In genomic region chr17:78993241-78993956, GRCh38 we compare ENCODE assay signal across 7 cellular contexts. TPM values are rescaled to one million over a fixed set of nuclear protein-coding genes. Genes with fewer than 3 reads are reported as not detected.
DNase-seq lines count a peak whose midpoint lies in the region; ATAC-seq, FAIRE-seq and TF ChIP-seq lines count a peak whose summit lies in the region.

No MANE protein-coding gene starts in this region.

- peaks cover 25% of the 10 kb centered on the region for H3K4me1 ChIP-seq in prostate gland (replicated peaks)

- no peaks in the 10 kb centered on the region for H3K27me3 ChIP-seq in prostate gland (replicated peaks; ENCODE audit: insufficient read depth)

- 76% methylated on average over 49 of the region's 49 CpGs for WGBS in prostate gland

- peaks cover 0 to 12% of the 10 kb centered on the region in 2 donors for H3K36me3 ChIP-seq in prostate gland

- H3K9me3 ChIP-seq in prostate gland = no peaks in the 10 kb centered on the region

- ATAC-seq in GM18498 (IDR thresholded peaks at IDR 0.05; ENCODE audit: unreplicated experiment) (no peak), GM21825 (IDR thresholded peaks at IDR 0.05; ENCODE audit: unreplicated experiment) (no peak)

- H3K27ac ChIP-seq in prostate gland = no peak overlapping the region

- no peak overlapping the region for H3K4me3 ChIP-seq in prostate gland

- peak; percentile 56 to 79 (median 70) for TF ChIP-seq CTCF in prostate gland (IDR thresholded peaks at IDR 0.05)

- no peak for TF ChIP-seq POLR2A in GM12891 (IDR thresholded peaks at IDR 0.05; ENCODE audit: low read depth, low read length)
- TF ChIP-seq POLR2A in prostate gland (IDR thresholded peaks at IDR 0.05) = no peak

- DNase-seq in GM12891 (ENCODE audit: insufficient read length, low spot score) = peak; percentile 76
- DNase-seq in OCI-M1 (lab: John Stamatoyannopoulos, UW) = peak; percentile 63
- DNase-seq in activated naive CD4-positive, alpha-beta T cell treated with Interleukin-2 at 50 U/mL for 16 hours = peak; percentile 55
- peak in 39 of 42 donors; percentile 40 to 90 (median 72) for DNase-seq in head of caudate nucleus
- no peak for DNase-seq in prostate gland (ENCODE audit: low spot score)

- peak; percentile 78 for FAIRE-seq in GM12891 (lab: Jason Lieb, UNC)

- intact Hi-C loops in head of caudate nucleus (cut with DNase I) = no loop called here
- intact Hi-C loops in prostate gland (cut with DNase I) = no loop called here

TF ChIP-seq in GM12891, 5 proteins besides CTCF, POLR2A, EP300 and RAD21:
- TF ChIP-seq TAF1 (IDR thresholded peaks at IDR 0.05; ENCODE audit: low read depth, low read length) (no peak), POLR2AphosphoS5 (IDR thresholded peaks at IDR 0.05; ENCODE audit: low read depth, low read length) (no peak), PAX5 (IDR thresholded peaks at IDR 0.05; ENCODE audit: insufficient read depth, low read length, severe bottlenecking) (no peak), SPI1 (IDR thresholded peaks at IDR 0.05; ENCODE audit: low read depth, low read length) (no peak), POU2F2 (IDR thresholded peaks at IDR 0.05; ENCODE audit: low read depth, low read length) (no peak)

RNA-seq across cellular contexts. Expression of gene LGALS3BP, which starts 13.7 kb away (rescaled TPM):
- polyA plus RNA-seq in GM12891 (2012; ENCODE audit: low read depth, missing spikeins) = 7.1 TPM
- 100 to 1,000 TPM; 570 to 890 TPM for total RNA-seq in prostate gland

RNA-seq across cellular contexts. Expression of gene CANT1, which starts 16.2 kb away (rescaled TPM):
- polyA plus RNA-seq in GM12891 (2012; ENCODE audit: low read depth, missing spikeins) = 24.6 TPM
- total RNA-seq in prostate gland = 100 to 1,000 TPM in 1 of 2 donors, 10 to 100 TPM in 1; 89.7 to 201 TPM

RNA-seq across cellular contexts. Expression of gene C1QTNF1, which starts 30.6 kb away (rescaled TPM):
- 0.05 TPM for polyA plus RNA-seq in GM12891 (2012; ENCODE audit: low read depth, missing spikeins)
- 10 to 100 TPM; 16.3 to 57.9 TPM for total RNA-seq in prostate gland
